In genomic region chr7:148621563-148621962, GRCh38 we compare ENCODE assay signal across 1 cellular context.
TF ChIP-seq lines count a peak whose summit lies in the region.

No MANE protein-coding gene starts in this region.

TF ChIP-seq in HepG2, 621 proteins besides CTCF, POLR2A, EP300 and RAD21 (continued from another document):
- TF ChIP-seq ZNF142 (CRISPR knock-in tag; IDR thresholded peaks at IDR 0.05) (no peak), ELF3 (CRISPR knock-in tag; IDR thresholded peaks at IDR 0.05) (no peak), SP140L (CRISPR knock-in tag; IDR thresholded peaks at IDR 0.05; ENCODE audit: borderline replicate concordance) (no peak), ZNF451 (CRISPR knock-in tag; IDR thresholded peaks at IDR 0.05) (no peak), STAT5B (CRISPR knock-in tag; IDR thresholded peaks at IDR 0.05) (no peak), HNF1B (CRISPR knock-in tag; IDR thresholded peaks at IDR 0.05) (no peak), HOMEZ (CRISPR knock-in tag; IDR thresholded peaks at IDR 0.05; ENCODE audit: low read depth) (no peak), NFIB (CRISPR knock-in tag; IDR thresholded peaks at IDR 0.05; ENCODE audit: borderline replicate concordance) (no peak), ZNF703 (CRISPR knock-in tag; IDR thresholded peaks at IDR 0.05; ENCODE audit: borderline replicate concordance) (no peak), BCLAF1 (IDR thresholded peaks at IDR 0.05) (no peak), ZNF34 (CRISPR knock-in tag; IDR thresholded peaks at IDR 0.05; ENCODE audit: borderline replicate concordance) (no peak), NONO (IDR thresholded peaks at IDR 0.05) (no peak), NONO (CRISPR knock-in tag; conservative IDR thresholded peaks at IDR 0.05) (no peak), ZNF253 (CRISPR knock-in tag; IDR thresholded peaks at IDR 0.05; ENCODE audit: borderline replicate concordance) (no peak), ZNF234 (CRISPR knock-in tag; conservative IDR thresholded peaks at IDR 0.05) (no peak), ZNF550 (CRISPR knock-in tag; IDR thresholded peaks at IDR 0.05; ENCODE audit: borderline replicate concordance) (no peak), ATF6 (CRISPR knock-in tag; conservative IDR thresholded peaks at IDR 0.05) (no peak), LBX2 (CRISPR knock-in tag; IDR thresholded peaks at IDR 0.05; ENCODE audit: borderline replicate concordance) (no peak)
